4 cellular contexts compared by ENCODE assay signal in the genomic region with DNA sequence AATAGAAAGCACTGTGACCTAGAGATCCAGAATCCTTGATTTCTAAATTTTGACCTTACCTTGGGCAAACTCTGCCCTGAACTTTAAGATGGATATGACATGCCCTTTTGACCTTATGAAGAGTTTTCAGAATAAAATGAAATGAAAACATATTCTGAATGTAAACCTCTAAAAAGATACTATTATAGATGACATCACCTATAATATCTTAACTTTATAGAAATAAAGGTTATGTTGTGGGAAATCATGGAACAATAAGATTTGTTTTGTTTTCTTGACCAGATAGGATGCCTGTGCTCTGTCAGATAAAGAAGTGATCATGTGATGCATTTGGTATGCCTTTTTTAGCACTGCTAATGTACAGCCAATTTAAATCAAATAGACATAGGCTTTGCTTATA.
TF ChIP-seq lines count a peak whose summit lies in the region.

No MANE protein-coding gene starts in this region.

TF ChIP-seq in HepG2, 621 proteins besides CTCF, POLR2A, EP300 and RAD21 (continues in another document):
- TF ChIP-seq, protein P1, sequence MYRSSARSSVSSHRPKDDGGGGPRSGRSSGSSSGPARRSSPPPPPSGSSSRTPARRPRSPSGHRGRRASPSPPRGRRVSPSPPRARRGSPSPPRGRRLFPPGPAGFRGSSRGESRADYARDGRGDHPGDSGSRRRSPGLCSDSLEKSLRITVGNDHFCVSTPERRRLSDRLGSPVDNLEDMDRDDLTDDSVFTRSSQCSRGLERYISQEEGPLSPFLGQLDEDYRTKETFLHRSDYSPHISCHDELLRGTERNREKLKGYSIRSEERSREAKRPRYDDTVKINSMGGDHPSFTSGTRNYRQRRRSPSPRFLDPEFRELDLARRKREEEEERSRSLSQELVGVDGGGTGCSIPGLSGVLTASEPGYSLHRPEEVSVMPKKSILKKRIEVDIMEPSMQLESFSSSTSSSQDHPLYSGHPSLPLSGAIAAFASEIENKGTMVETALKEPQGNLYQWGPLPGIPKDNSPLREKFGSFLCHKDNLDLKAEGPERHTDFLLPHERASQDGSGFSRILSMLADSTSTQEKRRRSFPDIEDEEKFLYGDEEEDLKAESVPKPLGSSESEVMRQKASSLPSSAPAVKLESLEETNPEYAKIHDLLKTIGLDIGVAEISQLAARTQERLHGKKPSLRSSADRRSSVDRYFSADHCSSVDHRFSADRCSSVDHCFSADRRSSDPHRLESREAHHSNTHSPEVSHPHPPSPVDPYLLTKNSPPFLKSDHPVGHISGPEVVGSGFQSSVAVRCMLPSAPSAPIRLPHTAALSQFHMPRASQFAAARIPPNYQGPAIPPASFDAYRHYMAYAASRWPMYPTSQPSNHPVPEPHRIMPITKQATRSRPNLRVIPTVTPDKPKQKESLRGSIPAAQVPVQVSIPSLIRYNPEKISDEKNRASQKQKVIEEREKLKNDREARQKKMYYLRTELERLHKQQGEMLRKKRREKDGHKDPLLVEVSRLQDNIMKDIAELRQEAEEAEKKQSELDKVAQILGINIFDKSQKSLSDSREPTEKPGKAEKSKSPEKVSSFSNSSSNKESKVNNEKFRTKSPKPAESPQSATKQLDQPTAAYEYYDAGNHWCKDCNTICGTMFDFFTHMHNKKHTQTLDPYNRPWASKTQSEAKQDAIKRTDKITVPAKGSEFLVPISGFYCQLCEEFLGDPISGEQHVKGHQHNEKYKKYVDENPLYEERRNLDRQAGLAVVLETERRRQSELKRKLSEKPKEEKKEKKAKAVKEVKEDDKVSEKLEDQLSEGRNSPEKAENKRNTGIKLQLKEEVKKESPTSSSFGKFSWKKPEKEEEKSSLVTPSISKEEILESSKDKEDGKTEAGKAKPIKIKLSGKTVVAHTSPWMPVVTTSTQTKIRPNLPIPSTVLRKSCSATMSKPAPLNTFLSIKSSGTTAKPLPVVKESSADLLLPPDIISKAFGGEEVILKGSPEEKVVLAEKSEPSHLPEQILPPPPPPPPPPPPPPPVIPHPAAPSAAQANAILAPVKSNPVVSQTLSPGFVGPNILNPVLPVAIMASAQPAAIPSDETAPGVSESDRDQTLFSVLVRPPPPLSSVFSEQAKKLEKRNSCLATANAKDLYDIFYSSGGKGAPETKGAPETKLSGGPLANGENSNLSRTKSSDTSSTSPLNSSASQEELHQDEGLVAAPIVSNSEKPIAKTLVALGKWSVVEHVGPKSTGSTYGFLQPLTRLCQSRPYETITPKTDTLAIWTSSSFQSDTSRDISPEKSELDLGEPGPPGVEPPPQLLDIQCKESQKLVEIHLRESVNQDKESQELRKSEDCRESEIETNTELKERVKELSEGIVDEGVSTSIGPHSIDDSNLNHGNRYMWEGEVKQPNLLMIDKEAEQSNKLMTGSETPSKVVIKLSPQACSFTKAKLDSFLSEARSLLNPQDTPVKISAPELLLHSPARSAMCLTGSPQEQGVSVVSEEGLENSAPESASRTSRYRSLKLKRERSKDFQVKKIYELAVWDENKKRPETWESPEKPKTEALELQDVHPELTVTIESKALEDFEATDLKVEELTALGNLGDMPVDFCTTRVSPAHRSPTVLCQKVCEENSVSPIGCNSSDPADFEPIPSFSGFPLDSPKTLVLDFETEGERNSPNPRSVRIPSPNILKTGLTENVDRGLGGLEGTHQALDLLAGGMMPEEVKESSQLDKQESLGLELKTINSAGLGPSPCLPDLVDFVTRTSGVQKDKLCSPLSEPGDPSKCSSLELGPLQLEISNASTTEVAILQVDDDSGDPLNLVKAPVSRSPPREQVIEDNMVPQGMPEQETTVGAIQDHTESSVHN (CRISPR knock-in tag; IDR thresholded peaks at IDR 0.05), result no peak

TF ChIP-seq in HEK293, 187 proteins besides CTCF, POLR2A, EP300 and RAD21:
- no peak for TF ChIP-seq ZNF391 (tag by site-specific recombination; IDR thresholded peaks at IDR 0.05; ENCODE audit: borderline replicate concordance, low read depth)
- TF ChIP-seq, protein P2, sequence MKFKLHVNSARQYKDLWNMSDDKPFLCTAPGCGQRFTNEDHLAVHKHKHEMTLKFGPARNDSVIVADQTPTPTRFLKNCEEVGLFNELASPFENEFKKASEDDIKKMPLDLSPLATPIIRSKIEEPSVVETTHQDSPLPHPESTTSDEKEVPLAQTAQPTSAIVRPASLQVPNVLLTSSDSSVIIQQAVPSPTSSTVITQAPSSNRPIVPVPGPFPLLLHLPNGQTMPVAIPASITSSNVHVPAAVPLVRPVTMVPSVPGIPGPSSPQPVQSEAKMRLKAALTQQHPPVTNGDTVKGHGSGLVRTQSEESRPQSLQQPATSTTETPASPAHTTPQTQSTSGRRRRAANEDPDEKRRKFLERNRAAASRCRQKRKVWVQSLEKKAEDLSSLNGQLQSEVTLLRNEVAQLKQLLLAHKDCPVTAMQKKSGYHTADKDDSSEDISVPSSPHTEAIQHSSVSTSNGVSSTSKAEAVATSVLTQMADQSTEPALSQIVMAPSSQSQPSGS (tag by site-specific recombination; IDR thresholded peaks at IDR 0.05; ENCODE audit: low read depth), result peak; percentile 66

TF ChIP-seq in GM12878, 131 proteins besides CTCF, POLR2A, EP300 and RAD21:
- TF ChIP-seq PAX8 (IDR thresholded peaks at IDR 0.05), result no peak
- TF ChIP-seq, protein P3, sequence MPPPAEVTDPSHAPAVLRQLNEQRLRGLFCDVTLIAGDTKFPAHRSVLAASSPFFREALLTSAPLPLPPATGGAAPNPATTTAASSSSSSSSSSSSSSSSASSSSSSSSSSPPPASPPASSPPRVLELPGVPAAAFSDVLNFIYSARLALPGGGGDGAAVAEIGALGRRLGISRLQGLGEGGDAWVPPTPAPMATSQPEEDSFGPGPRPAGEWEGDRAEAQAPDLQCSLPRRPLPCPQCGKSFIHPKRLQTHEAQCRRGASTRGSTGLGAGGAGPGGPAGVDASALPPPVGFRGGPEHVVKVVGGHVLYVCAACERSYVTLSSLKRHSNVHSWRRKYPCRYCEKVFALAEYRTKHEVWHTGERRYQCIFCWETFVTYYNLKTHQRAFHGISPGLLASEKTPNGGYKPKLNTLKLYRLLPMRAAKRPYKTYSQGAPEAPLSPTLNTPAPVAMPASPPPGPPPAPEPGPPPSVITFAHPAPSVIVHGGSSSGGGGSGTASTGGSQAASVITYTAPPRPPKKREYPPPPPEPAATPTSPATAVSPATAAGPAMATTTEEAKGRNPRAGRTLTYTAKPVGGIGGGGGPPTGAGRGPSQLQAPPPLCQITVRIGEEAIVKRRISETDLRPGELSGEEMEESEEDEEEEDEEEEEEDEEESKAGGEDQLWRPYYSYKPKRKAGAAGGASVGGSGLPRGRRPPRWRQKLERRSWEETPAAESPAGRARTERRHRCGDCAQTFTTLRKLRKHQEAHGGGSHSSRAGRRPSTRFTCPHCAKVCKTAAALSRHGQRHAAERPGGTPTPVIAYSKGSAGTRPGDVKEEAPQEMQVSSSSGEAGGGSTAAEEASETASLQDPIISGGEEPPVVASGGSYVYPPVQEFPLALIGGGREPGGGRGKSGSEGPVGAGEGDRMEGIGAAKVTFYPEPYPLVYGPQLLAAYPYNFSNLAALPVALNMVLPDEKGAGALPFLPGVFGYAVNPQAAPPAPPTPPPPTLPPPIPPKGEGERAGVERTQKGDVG (CRISPR knock-in tag; IDR thresholded peaks at IDR 0.05), result no peak
- peak; percentile 15; the same call in 1 of the 2 replicates for TF ChIP-seq ATF7 (IDR thresholded peaks at IDR 0.05; ENCODE audit: low read depth)
- TF ChIP-seq CHD2 (IDR thresholded peaks at IDR 0.05; ENCODE audit: borderline replicate concordance, low read depth, low read length), result no peak
- TF ChIP-seq BMI1 (IDR thresholded peaks at IDR 0.05; ENCODE audit: borderline replicate concordance), result no peak
- no peak for TF ChIP-seq KDM1A (IDR thresholded peaks at IDR 0.05; ENCODE audit: borderline replicate concordance)

TF ChIP-seq in endothelial cell of umbilical vein, 7 proteins besides CTCF, POLR2A, EP300 and RAD21:
- TF ChIP-seq FOS (IDR thresholded peaks at IDR 0.05; ENCODE audit: borderline replicate concordance, insufficient read depth, low read length), result no peak
- TF ChIP-seq, protein P4, sequence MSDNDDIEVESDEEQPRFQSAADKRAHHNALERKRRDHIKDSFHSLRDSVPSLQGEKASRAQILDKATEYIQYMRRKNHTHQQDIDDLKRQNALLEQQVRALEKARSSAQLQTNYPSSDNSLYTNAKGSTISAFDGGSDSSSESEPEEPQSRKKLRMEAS (IDR thresholded peaks at IDR 0.05; ENCODE audit: insufficient read depth, insufficient read length), result no peak
- no peak for TF ChIP-seq JUN (IDR thresholded peaks at IDR 0.05; ENCODE audit: borderline replicate concordance, insufficient read depth, insufficient read length, low read depth)
- no peak for TF ChIP-seq MYC (IDR thresholded peaks at IDR 0.05; ENCODE audit: low read depth, low read length)
- TF ChIP-seq POLR2AphosphoS5 (IDR thresholded peaks at IDR 0.05; ENCODE audit: insufficient read depth, low read depth, low read length), result no peak
- no peak for TF ChIP-seq EZH2 (IDR thresholded peaks at IDR 0.05; ENCODE audit: borderline replicate concordance, low read depth, low read length, severe bottlenecking)
- TF ChIP-seq GATA2 (IDR thresholded peaks at IDR 0.05; ENCODE audit: insufficient read depth, insufficient read length, low read depth, low read length), result no peak
